In genomic region chr10:5808783-5809392, GRCh38 we compare ENCODE assay signal across 8 cellular contexts. TPM values are rescaled to one million over a fixed set of nuclear protein-coding genes. Genes with fewer than 3 reads are reported as not detected.
DNase-seq lines count a peak whose midpoint lies in the region; ATAC-seq and TF ChIP-seq lines count a peak whose summit lies in the region.
"Not testable (repeated sequence)": the region's sequence is repeated elsewhere in the genome, so short reads cannot be mapped to it uniquely, and the experiment has no call there.

No MANE protein-coding gene starts in this region.

- H2BK20ac ChIP-seq in H9 (ENCODE audit: low read depth, low read length, poor library complexity, severe bottlenecking): not testable (repeated sequence)

- not testable (repeated sequence) for H3K23ac ChIP-seq in H9 (ENCODE audit: insufficient read length, low read depth, low read length)

- not testable (repeated sequence) for H3K18ac ChIP-seq in H9 (ENCODE audit: insufficient read length, low read depth, low read length)

- TF ChIP-seq RAD21 in SK-N-SH (IDR thresholded peaks at IDR 0.05; ENCODE audit: low read length): not testable (repeated sequence)

- H3K36me3 Mint-ChIP-seq in H9 (ENCODE audit: insufficient read depth in 1 of 3, low read depth in 3 of 3) (peaks cover 16 to 38% (median 27%) of the 10 kb centered on the region in 3 experiments), brain (peaks cover 47% of the 10 kb centered on the region)
- peaks cover 46% of the 10 kb centered on the region for H3K36me3 Mint-ChIP-seq in activated CD8-positive, alpha-beta memory T cell treated with anti-CD3 and anti-CD28 coated beads, Interleukin-2, amount 10 ng/mL, durations not matched to agents 7 days and 5 days
- H3K36me3 Mint-ChIP-seq in glutamatergic neuron (ENCODE audit: unreplicated experiment); natural killer cell treated with Interleukin-12 subunit alpha and Interleukin-12 subunit beta and Interleukin-15 and Interleukin-18, amount 100 ng/mL, for 72 hours: not testable (repeated sequence)
- peaks cover 31% of the 10 kb centered on the region for H3K36me3 Mint-ChIP-seq in stimulated activated memory B cell treated with anti-CD40 and anti-IgM and Interleukin-4, amounts not matched to agents 10 μg/mL and 1 μg/mL and 100 μg/mL, for 72 hours

- H3F3A ChIP-seq in SK-N-SH (replicated peaks; ENCODE audit: insufficient read depth): not testable (repeated sequence)

- not testable (repeated sequence) for H4K5ac ChIP-seq in H9 (ENCODE audit: insufficient read length, low read depth, low read length)

- H4K20me1 ChIP-seq in BLaER1 (peaks cover 90% of the 10 kb centered on the region), SK-N-SH (ENCODE audit: insufficient read depth) (peaks cover 87% of the 10 kb centered on the region)
- not testable (repeated sequence) for H4K20me1 ChIP-seq in H9 (ENCODE audit: control insufficient read depth, insufficient read depth, insufficient read length)

- not testable (repeated sequence) for H3K9me2 ChIP-seq in SK-N-SH

- peak overlapping the region; percentile 91 for H3K4me2 ChIP-seq in BLaER1
- not testable (repeated sequence) for H3K4me2 ChIP-seq in H9 (ENCODE audit: insufficient read depth, insufficient read length, low read length)
- peak overlapping the region; percentile 97; the same call in 1 of the 2 replicates for H3K4me2 ChIP-seq in SK-N-SH

- not testable (repeated sequence) for H3K9ac ChIP-seq in BLaER1; H9 (ENCODE audit: extremely low read depth, insufficient read length, low read length); SK-N-SH

- CTCF ChIA-PET in SK-N-SH (lab: Yijun Ruan, JAX): interaction anchor here (0.7 kb wide), 1 partner anchor 368 kb away, joined by 3 read pairs; no protein-coding TSS in a partner anchor
- CTCF ChIA-PET in activated CD8-positive, alpha-beta memory T cell treated with anti-CD3 and anti-CD28 coated beads, Interleukin-2, amount 10 ng/mL, durations not matched to agents 7 days and 5 days (lab: Charles Lee): interaction anchor here (0.7 to 1.8 kb wide), 3 partner anchors 12 to 179 kb away, joined by 3 to 6 read pairs (median 5); no protein-coding TSS in a partner anchor

- ATAC-seq in activated CD8-positive, alpha-beta memory T cell treated with anti-CD3 and anti-CD28 coated beads, Interleukin-2, amount 10 ng/mL, durations not matched to agents 7 days and 5 days; natural killer cell treated with Interleukin-12 subunit alpha and Interleukin-12 subunit beta and Interleukin-15 and Interleukin-18, amount 100 ng/mL, for 72 hours; stimulated activated memory B cell treated with anti-CD40 and anti-IgM and Interleukin-4, amounts not matched to agents 10 μg/mL and 1 μg/mL and 100 μg/mL, for 72 hours: not testable (repeated sequence)

- not testable (repeated sequence) for H3K4ac ChIP-seq in H9 (ENCODE audit: low read depth, low read length)

- DNase-seq in H9; SK-N-SH; activated CD8-positive, alpha-beta memory T cell treated with anti-CD3 and anti-CD28 coated beads, Interleukin-2, amount 10 ng/mL, durations not matched to agents 7 days and 5 days; glutamatergic neuron; natural killer cell treated with Interleukin-12 subunit alpha and Interleukin-12 subunit beta and Interleukin-15 and Interleukin-18, amount 100 ng/mL, for 72 hours (ENCODE audit: low spot score): not testable (repeated sequence)

- H3K79me2 ChIP-seq in H9 (ENCODE audit: insufficient read depth, low read length): peaks cover 72% of the 10 kb centered on the region
- H3K79me2 ChIP-seq in SK-N-SH (ENCODE audit: insufficient read depth): peaks cover 95% of the 10 kb centered on the region

- H3K56ac ChIP-seq in H9 (ENCODE audit: insufficient read length, low read depth, low read length): not testable (repeated sequence)

- H4K8ac ChIP-seq in H9 (replicated peaks; ENCODE audit: insufficient read length, low read depth, low read length): not testable (repeated sequence)

- H2BK15ac ChIP-seq in H9 (ENCODE audit: low read depth, low read length): not testable (repeated sequence)

- POLR2A ChIA-PET in SK-N-SH (lab: Yijun Ruan, JAX): not testable (repeated sequence)

- no CpG with 5 or more reads among the region's 7 CpGs for WGBS in H9 (ENCODE audit: extremely low coverage, insufficient read length, low lambda C conversion rate)
- 86% methylated on average over 7 of the region's 7 CpGs for WGBS in SK-N-SH (ENCODE audit: low lambda C conversion rate)

- not testable (repeated sequence) for H3K23me2 ChIP-seq in H9 (ENCODE audit: insufficient read length, low read depth, low read length, poor library complexity, severe bottlenecking)

- H3K27me3 Mint-ChIP-seq in H9 (ENCODE audit: low read depth); activated CD8-positive, alpha-beta memory T cell treated with anti-CD3 and anti-CD28 coated beads, Interleukin-2, amount 10 ng/mL, durations not matched to agents 7 days and 5 days; brain; glutamatergic neuron (ENCODE audit: unreplicated experiment); natural killer cell treated with Interleukin-12 subunit alpha and Interleukin-12 subunit beta and Interleukin-15 and Interleukin-18, amount 100 ng/mL, for 72 hours; stimulated activated memory B cell treated with anti-CD40 and anti-IgM and Interleukin-4, amounts not matched to agents 10 μg/mL and 1 μg/mL and 100 μg/mL, for 72 hours: not testable (repeated sequence)

- not testable (repeated sequence) for H3K79me1 ChIP-seq in H9 (ENCODE audit: insufficient read depth, low read depth, low read length, poor library complexity, severe bottlenecking)

- not testable (repeated sequence) for H3K14ac ChIP-seq in H9 (ENCODE audit: insufficient read depth, low read length)

- H3K4me3 ChIP-seq in BLaER1: not testable (repeated sequence)
- H3K4me3 ChIP-seq in SK-N-SH (ENCODE audit: low read depth in 2 of 2, low read length in 1 of 2): 0 out of 4 replicates have a peak overlapping the region, but pooled peaks of 1 of the 2 experiments have one; percentile 20

- H2BK120ac ChIP-seq in H9 (ENCODE audit: low read depth, low read length, poor library complexity, severe bottlenecking): not testable (repeated sequence)

- not testable (repeated sequence) for H3T11ph ChIP-seq in H9 (ENCODE audit: low read length)

- H3K36me3 ChIP-seq in BLaER1: peaks cover 48% of the 10 kb centered on the region
- H3K36me3 ChIP-seq in SK-N-SH (replicated peaks in 1 of 2; ENCODE audit: control insufficient read depth in 1 of 2, insufficient read depth in 2 of 2, low read length in 1 of 2): peaks cover 12 to 23% of the 10 kb centered on the region in 2 experiments

- TF ChIP-seq EP300 in SK-N-SH (IDR thresholded peaks at IDR 0.05; ENCODE audit: borderline replicate concordance in 1 of 2, low read depth in 1 of 2, low read length in 1 of 2): not testable (repeated sequence)

- not testable (repeated sequence) for H2AFZ ChIP-seq in H9 (ENCODE audit: low read length); SK-N-SH (ENCODE audit: low read depth)

- not testable (repeated sequence) for H3K4me3 Mint-ChIP-seq in H9
- peak overlapping the region; percentile 91 for H3K4me3 Mint-ChIP-seq in activated CD8-positive, alpha-beta memory T cell treated with anti-CD3 and anti-CD28 coated beads, Interleukin-2, amount 10 ng/mL, durations not matched to agents 7 days and 5 days
- H3K4me3 Mint-ChIP-seq in brain: peak overlapping the region; percentile 0 to 95 (median 93)
- peak overlapping the region; percentile 93 for H3K4me3 Mint-ChIP-seq in glutamatergic neuron (ENCODE audit: unreplicated experiment)
- H3K4me3 Mint-ChIP-seq in natural killer cell treated with Interleukin-12 subunit alpha and Interleukin-12 subunit beta and Interleukin-15 and Interleukin-18, amount 100 ng/mL, for 72 hours: peak overlapping the region; percentile 88
- H3K4me3 Mint-ChIP-seq in stimulated activated memory B cell treated with anti-CD40 and anti-IgM and Interleukin-4, amounts not matched to agents 10 μg/mL and 1 μg/mL and 100 μg/mL, for 72 hours: peak overlapping the region; percentile 96

- H2BK5ac ChIP-seq in H9 (ENCODE audit: insufficient read length, low read length): not testable (repeated sequence)

- H2AK5ac ChIP-seq in H9 (ENCODE audit: insufficient read length, low read length): not testable (repeated sequence)

- not testable (repeated sequence) for H3K27ac ChIP-seq in BLaER1; H9 (ENCODE audit: insufficient read length, low read depth, low read length); SK-N-SH (ENCODE audit: low read depth in 2 of 2, low read length in 1 of 2)

- not testable (repeated sequence) for H3K27me3 ChIP-seq in BLaER1; H9 (ENCODE audit: insufficient read depth, low read length); SK-N-SH (ENCODE audit: insufficient read depth)

- not testable (repeated sequence) for H3K9me3 ChIP-seq in BLaER1; H9 (ENCODE audit: control insufficient read depth, low read depth, low read length); SK-N-SH

- H3K4me1 ChIP-seq in BLaER1 (peaks cover 54% of the 10 kb centered on the region), SK-N-SH (ENCODE audit: control insufficient read depth in 1 of 2, insufficient read depth in 2 of 2, low read depth in 1 of 2, low read length in 1 of 2) (peaks cover 11 to 16% of the 10 kb centered on the region in 2 experiments; a peak in 3 of 4 replicates)
- H3K4me1 ChIP-seq in H9 (ENCODE audit: insufficient read depth, low read length): not testable (repeated sequence)

- not testable (repeated sequence) for TF ChIP-seq CTCF in H9 (conservative IDR thresholded peaks at IDR 0.05); SK-N-SH (IDR thresholded peaks at IDR 0.05); brain (conservative IDR thresholded peaks at IDR 0.05); glutamatergic neuron (IDR thresholded peaks at IDR 0.05; ENCODE audit: partially characterized antibody, unreplicated experiment)

- H3K27ac Mint-ChIP-seq in H9 (peak overlapping the region; percentile 0 to 36 (median 20); a peak in 3 of 7 replicates), brain (peak overlapping the region in 3 of 5 experiments; percentile 2 to 95 (median 30)), glutamatergic neuron (ENCODE audit: unreplicated experiment) (peak overlapping the region; percentile 31)
- H3K27ac Mint-ChIP-seq in activated CD8-positive, alpha-beta memory T cell treated with anti-CD3 and anti-CD28 coated beads, Interleukin-2, amount 10 ng/mL, durations not matched to agents 7 days and 5 days: peak overlapping the region; percentile 69
- peak overlapping the region; percentile 68 to 70 for H3K27ac Mint-ChIP-seq in natural killer cell treated with Interleukin-12 subunit alpha and Interleukin-12 subunit beta and Interleukin-15 and Interleukin-18, amount 100 ng/mL, for 72 hours
- H3K27ac Mint-ChIP-seq in stimulated activated memory B cell treated with anti-CD40 and anti-IgM and Interleukin-4, amounts not matched to agents 10 μg/mL and 1 μg/mL and 100 μg/mL, for 72 hours: peak overlapping the region; percentile 45

- peaks cover 27 to 28% of the 10 kb centered on the region in 2 experiments for H3K4me1 Mint-ChIP-seq in H9
- H3K4me1 Mint-ChIP-seq in activated CD8-positive, alpha-beta memory T cell treated with anti-CD3 and anti-CD28 coated beads, Interleukin-2, amount 10 ng/mL, durations not matched to agents 7 days and 5 days: peaks cover 52% of the 10 kb centered on the region
- peaks cover 64% of the 10 kb centered on the region for H3K4me1 Mint-ChIP-seq in brain
- peaks cover 22% of the 10 kb centered on the region for H3K4me1 Mint-ChIP-seq in glutamatergic neuron (ENCODE audit: low read depth, unreplicated experiment)
- peaks cover 38 to 45% of the 10 kb centered on the region in 2 donors for H3K4me1 Mint-ChIP-seq in natural killer cell treated with Interleukin-12 subunit alpha and Interleukin-12 subunit beta and Interleukin-15 and Interleukin-18, amount 100 ng/mL, for 72 hours (ENCODE audit: low read depth in 2 of 2)
- H3K4me1 Mint-ChIP-seq in stimulated activated memory B cell treated with anti-CD40 and anti-IgM and Interleukin-4, amounts not matched to agents 10 μg/mL and 1 μg/mL and 100 μg/mL, for 72 hours: peaks cover 75% of the 10 kb centered on the region

- not testable (repeated sequence) for H4K91ac ChIP-seq in H9 (ENCODE audit: insufficient read length, low read depth, low read length)

- H3K9me3 Mint-ChIP-seq in H9; activated CD8-positive, alpha-beta memory T cell treated with anti-CD3 and anti-CD28 coated beads, Interleukin-2, amount 10 ng/mL, durations not matched to agents 7 days and 5 days (ENCODE audit: low read depth); brain; glutamatergic neuron (ENCODE audit: unreplicated experiment); natural killer cell treated with Interleukin-12 subunit alpha and Interleukin-12 subunit beta and Interleukin-15 and Interleukin-18, amount 100 ng/mL, for 72 hours; stimulated activated memory B cell treated with anti-CD40 and anti-IgM and Interleukin-4, amounts not matched to agents 10 μg/mL and 1 μg/mL and 100 μg/mL, for 72 hours: not testable (repeated sequence)

- H2BK12ac ChIP-seq in H9 (ENCODE audit: insufficient read length, low read depth, low read length): not testable (repeated sequence)

RNA-seq across cellular contexts. Expression of gene GDI2, which starts 4.3 kb away (rescaled TPM):
- total RNA-seq in H9 (2021) (351 and 355 TPM in 2 replicates), glutamatergic neuron (ENCODE audit: unreplicated experiment) (294 TPM)
- polyA plus RNA-seq in SK-N-SH (2012; rRNA removed) (94.3 and 99.1 TPM in 2 replicates), brain (ENCODE audit: insufficient read depth, low read depth, low replicate concordance) (229 TPM)
- 130 and 137 TPM in 2 replicates for polyA plus RNA-seq in SK-N-SH (2012; cell fraction: cytosol; rRNA removed)
- 46.9 and 72.6 TPM in 2 replicates for polyA plus RNA-seq in SK-N-SH (2012; cell fraction: nucleus; rRNA removed)
- total RNA-seq in activated CD8-positive, alpha-beta memory T cell treated with anti-CD3 and anti-CD28 coated beads, Interleukin-2, amount 10 ng/mL, durations not matched to agents 7 days and 5 days: 100 to 1,000 TPM; 196 to 263 TPM
- 100 to 1,000 TPM; 214 to 225 TPM for total RNA-seq in natural killer cell treated with Interleukin-12 subunit alpha and Interleukin-12 subunit beta and Interleukin-15 and Interleukin-18, amount 100 ng/mL, for 72 hours
